24 cellular contexts compared by ENCODE assay signal in the genomic region with DNA sequence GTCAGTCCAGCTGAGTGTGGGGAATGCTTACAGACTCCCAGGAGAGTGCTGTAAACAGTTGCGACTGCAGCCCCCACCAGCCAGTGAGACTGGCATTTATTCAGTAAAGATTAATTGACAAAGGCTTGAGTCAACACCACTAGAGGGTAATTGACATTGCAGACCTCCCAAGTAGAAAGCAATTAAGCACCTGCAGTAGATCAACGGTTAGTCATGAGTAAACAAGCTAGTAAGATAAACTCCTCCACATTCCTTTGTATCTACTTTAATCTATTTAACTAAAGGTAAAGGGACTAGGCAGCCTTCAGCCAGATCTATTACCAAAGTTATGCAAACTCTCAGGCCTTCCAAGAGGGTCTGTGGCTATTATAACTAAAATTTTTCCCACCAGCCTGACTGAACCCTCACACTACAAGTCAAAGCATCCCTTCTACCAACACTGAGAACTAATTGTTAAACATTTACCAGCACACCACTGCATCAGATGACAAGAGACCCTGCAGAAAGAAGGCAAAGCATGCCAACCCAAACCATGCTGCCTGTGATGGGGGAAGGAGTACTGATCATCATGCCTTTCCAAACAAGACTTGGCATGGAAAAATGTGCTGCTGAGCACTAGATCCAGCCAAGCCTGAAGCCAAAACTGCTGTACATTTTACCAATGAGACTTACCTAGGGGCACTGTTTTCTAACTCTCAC. TPM values are rescaled to one million over a fixed set of nuclear protein-coding genes. Genes with fewer than 3 reads are reported as not detected.
DNase-seq lines count a peak whose midpoint lies in the region; ATAC-seq and TF ChIP-seq lines count a peak whose summit lies in the region.
"Had no signal": no experiment of that assay in that cellular context is flagged by ENCODE, and none has a peak within 500 bp of the region (broad histone marks: within the 10 kb centered on the region; RNA-seq: fewer than 3 reads in every experiment).

No MANE protein-coding gene starts in this region.

- H3K4me3 ChIP-seq in Panc1 (ENCODE audit: low read depth in 2 of 2, low read length in 2 of 2) (no peak overlapping the region), aorta (ENCODE audit: low read length in 2 of 2) (no peak overlapping the region)
- H3K4me3 ChIP-seq: BLaER1, GM12878, PC-9 had no signal

- in situ Hi-C loops in Panc1 (cut with HindIII; ENCODE audit: low pct_unique_long_range_greater_than_20kb, low sequenced_read_pairs), result no loop called here

- no peaks in the 10 kb centered on the region for H3K36me3 ChIP-seq in Panc1 (ENCODE audit: control insufficient read depth, insufficient read depth, low read length)
- H3K36me3 ChIP-seq in aorta (ENCODE audit: control insufficient read depth in 1 of 2, insufficient read depth in 2 of 2, low read length in 1 of 2), result no peaks in the 10 kb centered on the region
- H3K36me3 ChIP-seq: BLaER1 had no signal

- POLR2A ChIA-PET in Panc1 (lab: Charles Lee), result no interaction called here

- no peaks in the 10 kb centered on the region for H3K9me3 ChIP-seq in Panc1 (ENCODE audit: control insufficient read depth, insufficient read depth, low read depth, low read length)
- no peaks in the 10 kb centered on the region for H3K9me3 ChIP-seq in aorta (ENCODE audit: control insufficient read depth, low read length)
- H3K9me3 ChIP-seq: SK-N-SH had no signal

- no peak for TF ChIP-seq CTCF in Panc1 (IDR thresholded peaks at IDR 0.05)

- H3K4me1 ChIP-seq in Panc1 (ENCODE audit: control insufficient read depth, insufficient read depth, low read length) (no peaks in the 10 kb centered on the region; the same call in 1 of the 2 replicates), aorta (ENCODE audit: control insufficient read depth in 1 of 2, insufficient read depth in 2 of 2, low read length in 2 of 2) (peaks cover 0 to 3% of the 10 kb centered on the region in 2 donors)
- H3K4me1 ChIP-seq: BLaER1 had no signal

- H3K27ac ChIP-seq in Panc1 (ENCODE audit: low read length) (peak overlapping the region; percentile 66), aorta (ENCODE audit: low read depth in 1 of 2, low read length in 2 of 2) (no peak overlapping the region)
- H3K27ac ChIP-seq: BLaER1, PC-9 had no signal

- 49 to 64% methylated on average over 2 of the region's 2 CpGs for WGBS in aorta, 2 donors

- intact Hi-C loops in Panc1 (cut with micrococcal nuclease; ENCODE audit: unreplicated experiment), result no loop called here
- intact Hi-C loops in posterior vena cava (cut with DNase I), result no loop called here
- intact Hi-C loops in aorta (cut with DNase I), result no loop called here

- no peaks in the 10 kb centered on the region for H3K27me3 ChIP-seq in Panc1 (ENCODE audit: control insufficient read depth, insufficient read depth, low read length)
- H3K27me3 ChIP-seq in aorta (ENCODE audit: control insufficient read depth in 1 of 2, insufficient read depth in 2 of 2, low read length in 1 of 2), result no peaks in the 10 kb centered on the region
- H3K27me3 ChIP-seq: BLaER1 had no signal

- CTCF ChIA-PET in Panc1 (lab: Charles Lee), result no interaction called here

- no TSS peak for BruUV-seq in Panc1 (replicated peaks; lab: Mats Ljungman, UMichigan)

- DNase-seq in SHP77 treated with DMSO at 0.1 percent for 48 hours (lab: John Stamatoyannopoulos, UW) (peak; percentile 2), SHP77 (lab: John Stamatoyannopoulos, UW) (no peak), Panc1 (ENCODE audit: low read depth, low spot score) (no peak), kidney glomerular epithelial cell (lab: John Stamatoyannopoulos, UW) (peak; percentile 97), cerebellar cortex (ENCODE audit: low spot score) (no peak), cortex of kidney (lab: John Stamatoyannopoulos, UW) (no peak), posterior vena cava (ENCODE audit: low spot score) (no peak), aorta (no peak)
- DNase-seq: 8988T; CD8-positive, alpha-beta T cell; DND-41; GDM1; HFFc6; Kasumi-1; NCI-H1105; NCI-H1694; NCI-H2107; NCI-H2227 treated with DMSO at 0.1 percent for 48 hours; PC-9; SK-N-SH; T-cell had no signal

- ATAC-seq in Panc1, result peak; percentile 82
- ATAC-seq in aorta (ENCODE audit: low FRiP score), result no peak
- ATAC-seq: CD8-positive, alpha-beta T cell; GM12878; T-cell had no signal

RNA-seq across cellular contexts. Expression of gene GALNT15, which starts 30.5 kb away (rescaled TPM):
- total RNA-seq in Panc1 (2021; ENCODE audit: unreplicated experiment) (0.10 TPM), posterior vena cava (100 to 1,000 TPM in 1 of 2 donors, 10 to 100 TPM in 1; 62.2 to 130 TPM), aorta (100 to 1,000 TPM in 1 of 2 donors, 10 to 100 TPM in 1; 44.7 to 113 TPM)
- polyA plus RNA-seq in Panc1 (2012; ENCODE audit: insufficient read length), result not detected
- 10 to 100 TPM; 12.5 to 45.6 TPM for polyA plus RNA-seq in aorta
- total RNA-seq: CD8-positive, alpha-beta T cell; H1; PC-9 had no signal

Comparison
In these comparisons a context has a peak if more than half of its experiments do, and no peak if none do; other contexts are left out.
1. DNase-seq: peak in SHP77 treated with DMSO at 0.1 percent for 48 hours (single experiment) and kidney glomerular epithelial cell (single experiment); none in SHP77 (0 of 2), Panc1 (single experiment), cerebellar cortex (single experiment), cortex of kidney (single experiment), posterior vena cava (single experiment) and aorta (0 of 2).
2. RNA of gene GALNT15, which starts 30.5 kb away (total RNA-seq): 62.2 to 130 TPM in posterior vena cava and 44.7 to 113 TPM in aorta; 0.10 TPM in Panc1 (single experiment); every median in the first group is over 10 times any median in the second.